In the genomic region with DNA sequence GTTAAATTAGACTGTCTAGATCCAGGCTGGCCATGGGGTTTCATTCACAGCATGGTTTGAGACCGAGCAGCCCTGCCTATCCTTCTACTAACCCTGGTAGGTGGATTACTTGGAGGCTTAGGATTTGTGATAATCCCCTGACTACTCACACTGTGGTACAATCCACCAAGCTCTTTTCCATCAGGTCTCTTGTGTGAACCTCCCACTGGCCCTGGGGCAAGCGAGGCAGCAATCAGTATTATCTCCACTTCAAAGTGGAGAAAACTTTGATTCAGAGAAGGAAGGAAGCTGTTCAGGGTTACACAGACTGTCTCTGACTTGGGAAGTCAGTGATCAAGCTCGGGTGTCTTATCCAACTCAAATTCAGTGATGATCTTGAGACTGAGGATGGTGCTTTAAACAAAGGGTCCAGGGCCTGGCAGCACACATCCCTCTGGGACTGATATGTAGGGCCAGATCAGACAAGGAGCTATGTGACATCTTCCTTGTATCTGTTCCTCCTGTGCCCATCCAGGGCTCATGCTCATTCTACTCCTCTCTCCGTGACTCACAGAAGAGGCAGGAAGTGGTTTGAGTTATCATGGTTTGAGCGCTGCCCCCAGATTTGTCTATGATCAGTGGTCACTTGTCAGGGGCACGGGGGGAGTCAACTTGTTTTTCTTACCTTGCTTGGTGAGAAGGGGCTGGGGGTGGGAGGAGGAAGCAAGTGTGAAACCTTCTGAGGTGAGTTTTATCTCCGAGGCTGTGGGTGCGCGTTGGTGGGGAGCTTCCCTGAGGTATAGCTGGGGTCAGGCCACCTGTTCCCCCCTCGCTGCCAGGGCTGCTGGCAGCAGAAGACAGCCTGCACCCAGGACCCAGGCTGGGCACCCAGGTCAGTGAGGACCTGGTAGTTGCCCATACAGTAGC, we compare ENCODE assay signal across 8 cellular contexts. TPM values are rescaled to one million over a fixed set of nuclear protein-coding genes. Genes with fewer than 3 reads are reported as not detected.
DNase-seq lines count a peak whose midpoint lies in the region; ATAC-seq, FAIRE-seq and TF ChIP-seq lines count a peak whose summit lies in the region.

No MANE protein-coding gene starts in this region.

- H3K4me3 ChIP-seq in OCI-LY1 (ENCODE audit: low read depth, low read length, poor library complexity, severe bottlenecking) (no peak overlapping the region), pancreas (no peak overlapping the region)

- ATAC-seq in HG02571 (IDR thresholded peaks at IDR 0.05; ENCODE audit: unreplicated experiment) (peak; percentile 39), pancreas (no peak)

- DNase-seq in GM10248 (ENCODE audit: extremely low spot score) (peak; percentile 81), pancreas (peak in 1 of 6 donors; percentile 45), iPS-NIHi7 (ENCODE audit: extremely low spot score) (no peak), head of caudate nucleus (no peak), NCI-H1092 (lab: John Stamatoyannopoulos, UW) (no peak)
- DNase-seq in activated effector memory CD4-positive, alpha-beta T cell treated with Interleukin-2 at 50 U/mL for 16 hours: peak; percentile 58

- no peak overlapping the region for H3K9ac ChIP-seq in OCI-LY1 (ENCODE audit: low read length)

- H3K36me3 ChIP-seq in OCI-LY1 (ENCODE audit: insufficient read depth, low read length) (no peaks in the 10 kb centered on the region), pancreas (no peaks in the 10 kb centered on the region)

- no peak for FAIRE-seq in pancreas (lab: Jason Lieb, UNC)

- H3F3A ChIP-seq in OCI-LY1 (ENCODE audit: insufficient read depth, low read length): 0 out of 2 replicates have a peak, but pooled peaks cover 3% of the 10 kb centered on the region

- intact Hi-C loops in pancreas (cut with DNase I): no loop called here
- intact Hi-C loops in head of caudate nucleus (cut with DNase I): no loop called here

- H3K27ac ChIP-seq in OCI-LY1 (ENCODE audit: low read depth, low read length, poor library complexity, severe bottlenecking) (no peak overlapping the region), pancreas (peak overlapping the region in 3 of 4 donors; percentile 22 to 73 (median 41))

- CTCF ChIA-PET in GM10248 (lab: Yijun Ruan, JAX): interaction anchor here (1.0 to 1.8 kb wide), 7 partner anchors 11 to 143 kb away, joined by 3 to 13 read pairs (median 4); no protein-coding TSS in a partner anchor

- no peaks in the 10 kb centered on the region for H3K9me2 ChIP-seq in OCI-LY1 (ENCODE audit: low read depth, low read length)

- TF ChIP-seq CTCF in GM10248 (IDR thresholded peaks at IDR 0.05; ENCODE audit: control extremely low read depth, extremely low read depth, low read depth, missing control alignments) (no peak), OCI-LY1 (IDR thresholded peaks at IDR 0.05; ENCODE audit: low read length) (no peak), pancreas (IDR thresholded peaks at IDR 0.05) (no peak)

- H3K4me2 ChIP-seq in OCI-LY1 (ENCODE audit: low read length): peak overlapping the region; percentile 1; the same call in 1 of the 2 replicates

- H2AFZ ChIP-seq in OCI-LY1 (ENCODE audit: low read length): no peak overlapping the region

- H3K79me2 ChIP-seq in OCI-LY1 (ENCODE audit: insufficient read depth, low read length): no peaks in the 10 kb centered on the region

- H3K27me3 ChIP-seq in OCI-LY1 (ENCODE audit: insufficient read depth, low read length) (0 out of 2 replicates have a peak, but pooled peaks cover 5% of the 10 kb centered on the region), pancreas (no peaks in the 10 kb centered on the region)

- H4K20me1 ChIP-seq in OCI-LY1 (ENCODE audit: insufficient read depth, low read length): no peaks in the 10 kb centered on the region

- 79 to 82% methylated on average over 10 of the region's 10 CpGs for WGBS in pancreas, 2 donors

- H3K9me3 ChIP-seq in OCI-LY1 (ENCODE audit: low read length): no peaks in the 10 kb centered on the region
- H3K9me3 ChIP-seq in pancreas: no peaks in the 10 kb centered on the region

- H3K4me1 ChIP-seq in OCI-LY1 (ENCODE audit: insufficient read depth, low read length, severe bottlenecking) (peaks cover 17% of the 10 kb centered on the region), pancreas (peaks cover 7 to 17% (median 9%) of the 10 kb centered on the region in 3 donors)

- POLR2A ChIA-PET in GM10248 (lab: Yijun Ruan, JAX): no interaction called here

RNA-seq across cellular contexts. Expression of a gene that starts 48.6 kb away (rescaled TPM):
- 10 to 100 TPM; 18.3 to 44.0 (median 28.7) TPM for total RNA-seq in pancreas
- 10 to 100 TPM; 31.6 to 55.3 TPM for polyA plus RNA-seq in pancreas

Comparison
In these comparisons a context has a peak if more than half of its experiments do, and no peak if none do; other contexts are left out.
1. DNase-seq: peak in GM10248 (single experiment) and activated effector memory CD4-positive, alpha-beta T cell treated with Interleukin-2 at 50 U/mL for 16 hours (single experiment); none in iPS-NIHi7 (single experiment), head of caudate nucleus (0 of 42) and NCI-H1092 (single experiment).